Comparison of ENCODE assay signal across 28 cellular contexts in genomic region chr9:135650408-135650807, GRCh38. TPM values are rescaled to one million over a fixed set of nuclear protein-coding genes. Genes with fewer than 3 reads are reported as not detected.
"Had no signal": no experiment of that assay in that cellular context is flagged by ENCODE, and none has a peak within 500 bp of the region (broad histone marks: within the 10 kb centered on the region; RNA-seq: fewer than 3 reads in every experiment).

No MANE protein-coding gene starts in this region.

- H3K4me3 ChIP-seq: coronary artery, gastrocnemius medialis, left ventricle myocardium inferior, mucosa of descending colon, sigmoid colon, spleen had no signal

- H3K27me3 Mint-ChIP-seq: activated CD4-positive, alpha-beta T cell treated with anti-CD3 and anti-CD28 coated beads, Interleukin-2, amount 10 ng/mL, durations not matched to agents 7 days and 5 days had no signal

- H3K4me1 ChIP-seq: gastrocnemius medialis, left ventricle myocardium inferior, parathyroid adenoma, sigmoid colon, spleen had no signal

- ATAC-seq: activated CD4-positive, CD25-positive, alpha-beta regulatory T cell treated with anti-CD3 and anti-CD28 coated beads, Interleukin-2, amount 50 U/mL, for 24 hours; activated T-cell treated with anti-CD3 and anti-CD28 coated beads, Interleukin-2, amount 50 U/mL, for 4 hours; gastrocnemius medialis; mucosa of descending colon; stimulated activated memory B cell treated with anti-CD40 and anti-IgM and Interleukin-4, amounts not matched to agents 10 μg/mL and 1 μg/mL and 100 μg/mL, for 72 hours had no signal

- H3K9ac ChIP-seq: parathyroid adenoma had no signal

- H3K27me3 ChIP-seq: brain microvascular endothelial cell, neutrophil had no signal

- H3K27ac ChIP-seq: brain microvascular endothelial cell, coronary artery, gastrocnemius medialis, left ventricle myocardium inferior, neutrophil, parathyroid adenoma, sigmoid colon, spleen had no signal

- H3K27ac Mint-ChIP-seq: activated CD4-positive, alpha-beta T cell treated with anti-CD3 and anti-CD28 coated beads, Interleukin-2, amount 10 ng/mL, durations not matched to agents 7 days and 5 days; immature natural killer cell; naive B cell; stimulated activated memory B cell treated with anti-CD40 and anti-IgM and Interleukin-4, amounts not matched to agents 10 μg/mL and 1 μg/mL and 100 μg/mL, for 72 hours had no signal

- H2AFZ ChIP-seq: parathyroid adenoma had no signal

- H3K36me3 ChIP-seq: brain microvascular endothelial cell, gastrocnemius medialis, left ventricle myocardium inferior, neutrophil, sigmoid colon, spleen had no signal

- H3K79me2 ChIP-seq: parathyroid adenoma had no signal

- H3K9me3 ChIP-seq: gastrocnemius medialis had no signal

- H3K4me1 Mint-ChIP-seq: activated CD4-positive, alpha-beta T cell treated with anti-CD3 and anti-CD28 coated beads, Interleukin-2, amount 10 ng/mL, durations not matched to agents 7 days and 5 days; immature natural killer cell; naive B cell; stimulated activated memory B cell treated with anti-CD40 and anti-IgM and Interleukin-4, amounts not matched to agents 10 μg/mL and 1 μg/mL and 100 μg/mL, for 72 hours had no signal

- DNase-seq: activated CD4-positive, alpha-beta T cell treated with anti-CD3 and anti-CD28 coated beads, Interleukin-2, amount 10 ng/mL, durations not matched to agents 7 days and 5 days; activated CD8-positive, alpha-beta memory T cell treated with anti-CD3 and anti-CD28 coated beads, Interleukin-2, amount 50 U/mL, for 4 hours; activated effector memory CD4-positive, alpha-beta T cell treated with Interleukin-2 at 50 U/mL for 16 hours; activated naive CD4-positive, alpha-beta T cell treated with anti-CD3 and anti-CD28 coated beads, Interleukin-2, amount 50 U/mL, for 16 hours; activated T-cell treated with anti-CD3 and anti-CD28 coated beads, Interleukin-2, amount 50 U/mL, for 4 hours; aorta; brain microvascular endothelial cell; gastrocnemius medialis; immature natural killer cell; kidney glomerular epithelial cell; left ventricle myocardium inferior; mammary epithelial cell; mucosa of descending colon; naive B cell; sigmoid colon; spleen; stimulated activated CD4-positive, alpha-beta T cell treated with anti-CD3 and anti-CD28 coated beads, Interleukin-4, amount 100 ng/mL, for 4 hours; T1000 had no signal

- H3K4me3 Mint-ChIP-seq: activated CD4-positive, alpha-beta T cell treated with anti-CD3 and anti-CD28 coated beads, Interleukin-2, amount 10 ng/mL, durations not matched to agents 7 days and 5 days; activated T-cell treated with anti-CD3 and anti-CD28 coated beads, Interleukin-2, amount 50 U/mL, for 4 hours; stimulated activated memory B cell treated with anti-CD40 and anti-IgM and Interleukin-4, amounts not matched to agents 10 μg/mL and 1 μg/mL and 100 μg/mL, for 72 hours had no signal

- FAIRE-seq: endometrium had no signal

RNA-seq across cellular contexts. Expression of gene GLT6D1, which starts 11.1 kb away (rescaled TPM):
- total RNA-seq: activated CD4-positive, alpha-beta T cell treated with anti-CD3 and anti-CD28 coated beads, Interleukin-2, amount 10 ng/mL, durations not matched to agents 7 days and 5 days; activated T-cell treated with anti-CD3 and anti-CD28 coated beads, Interleukin-2, amount 50 U/mL, for 4 hours; aorta; gastrocnemius medialis; left ventricle myocardium inferior; mammary epithelial cell; mucosa of descending colon; sigmoid colon; spleen; T-helper 1 cell treated with Interleukin-12 subunit alpha and Interleukin-12 subunit beta and Interleukin-4 antibody, amounts not matched to agents 30 ng/mL and 1 ng/mL, for 36 hours; urinary bladder had no signal
- polyA plus RNA-seq: aorta, esophagus, immature natural killer cell, mammary epithelial cell, sigmoid colon, spleen, urinary bladder had no signal

RNA-seq across cellular contexts. Expression of gene LCN9, which starts 12.7 kb away (rescaled TPM):
- total RNA-seq: activated CD4-positive, alpha-beta T cell treated with anti-CD3 and anti-CD28 coated beads, Interleukin-2, amount 10 ng/mL, durations not matched to agents 7 days and 5 days; activated T-cell treated with anti-CD3 and anti-CD28 coated beads, Interleukin-2, amount 50 U/mL, for 4 hours; aorta; gastrocnemius medialis; left ventricle myocardium inferior; mammary epithelial cell; mucosa of descending colon; sigmoid colon; spleen; T-helper 1 cell treated with Interleukin-12 subunit alpha and Interleukin-12 subunit beta and Interleukin-4 antibody, amounts not matched to agents 30 ng/mL and 1 ng/mL, for 36 hours; urinary bladder had no signal
- polyA plus RNA-seq: aorta, esophagus, immature natural killer cell, mammary epithelial cell, sigmoid colon, spleen, thymus, urinary bladder had no signal

RNA-seq across cellular contexts. Expression of gene SOHLH1, which starts 48.9 kb away (rescaled TPM):
- total RNA-seq: activated CD4-positive, alpha-beta T cell treated with anti-CD3 and anti-CD28 coated beads, Interleukin-2, amount 10 ng/mL, durations not matched to agents 7 days and 5 days; activated T-cell treated with anti-CD3 and anti-CD28 coated beads, Interleukin-2, amount 50 U/mL, for 4 hours; aorta; gastrocnemius medialis; left ventricle myocardium inferior; mammary epithelial cell; mucosa of descending colon; sigmoid colon; spleen; T-helper 1 cell treated with Interleukin-12 subunit alpha and Interleukin-12 subunit beta and Interleukin-4 antibody, amounts not matched to agents 30 ng/mL and 1 ng/mL, for 36 hours; urinary bladder had no signal
- polyA plus RNA-seq: aorta, esophagus, immature natural killer cell, mammary epithelial cell, sigmoid colon, urinary bladder had no signal

RNA-seq across cellular contexts. Expression of gene KCNT1, which starts 51.6 kb away (rescaled TPM):
- total RNA-seq: mammary epithelial cell; T-helper 1 cell treated with Interleukin-12 subunit alpha and Interleukin-12 subunit beta and Interleukin-4 antibody, amounts not matched to agents 30 ng/mL and 1 ng/mL, for 36 hours had no signal
- polyA plus RNA-seq: aorta, immature natural killer cell, mammary epithelial cell had no signal
